Comparison of ENCODE assay signal across 1 cellular context in the genomic region with DNA sequence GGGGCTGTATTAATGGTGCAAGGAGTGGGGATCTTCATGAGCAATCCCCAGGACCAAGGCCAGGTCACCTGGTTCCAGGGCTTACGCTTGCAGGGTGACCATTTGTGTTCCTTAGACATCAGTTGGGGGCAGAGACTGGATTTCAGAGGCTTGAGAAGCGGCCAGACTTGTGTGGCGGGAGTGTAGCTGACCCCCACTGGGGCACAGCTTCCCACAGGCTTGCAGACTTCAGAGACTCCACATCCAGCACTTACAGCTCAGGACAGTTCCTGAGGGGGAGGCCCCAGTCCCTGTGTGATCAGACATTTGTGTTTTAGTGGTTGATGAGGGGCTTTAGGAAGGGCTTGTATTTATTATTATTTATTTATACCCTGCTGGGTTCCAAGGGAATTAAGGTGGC.
TF ChIP-seq lines count a peak whose summit lies in the region.

No MANE protein-coding gene starts in this region.

TF ChIP-seq in SK-N-SH, 30 proteins besides CTCF, POLR2A, EP300 and RAD21:
- TF ChIP-seq, protein P1, sequence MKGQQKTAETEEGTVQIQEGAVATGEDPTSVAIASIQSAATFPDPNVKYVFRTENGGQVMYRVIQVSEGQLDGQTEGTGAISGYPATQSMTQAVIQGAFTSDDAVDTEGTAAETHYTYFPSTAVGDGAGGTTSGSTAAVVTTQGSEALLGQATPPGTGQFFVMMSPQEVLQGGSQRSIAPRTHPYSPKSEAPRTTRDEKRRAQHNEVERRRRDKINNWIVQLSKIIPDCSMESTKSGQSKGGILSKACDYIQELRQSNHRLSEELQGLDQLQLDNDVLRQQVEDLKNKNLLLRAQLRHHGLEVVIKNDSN (IDR thresholded peaks at IDR 0.05; ENCODE audit: borderline replicate concordance, low read depth), result no peak
- no peak for TF ChIP-seq FOXJ3 (CRISPR knock-in tag; IDR thresholded peaks at IDR 0.05)
- TF ChIP-seq, protein P2, sequence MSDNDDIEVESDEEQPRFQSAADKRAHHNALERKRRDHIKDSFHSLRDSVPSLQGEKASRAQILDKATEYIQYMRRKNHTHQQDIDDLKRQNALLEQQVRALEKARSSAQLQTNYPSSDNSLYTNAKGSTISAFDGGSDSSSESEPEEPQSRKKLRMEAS (IDR thresholded peaks at IDR 0.05; ENCODE audit: low read depth), result no peak
- no peak for TF ChIP-seq MEF2A (IDR thresholded peaks at IDR 0.05; ENCODE audit: borderline replicate concordance, low read depth)
- TF ChIP-seq, protein P3, sequence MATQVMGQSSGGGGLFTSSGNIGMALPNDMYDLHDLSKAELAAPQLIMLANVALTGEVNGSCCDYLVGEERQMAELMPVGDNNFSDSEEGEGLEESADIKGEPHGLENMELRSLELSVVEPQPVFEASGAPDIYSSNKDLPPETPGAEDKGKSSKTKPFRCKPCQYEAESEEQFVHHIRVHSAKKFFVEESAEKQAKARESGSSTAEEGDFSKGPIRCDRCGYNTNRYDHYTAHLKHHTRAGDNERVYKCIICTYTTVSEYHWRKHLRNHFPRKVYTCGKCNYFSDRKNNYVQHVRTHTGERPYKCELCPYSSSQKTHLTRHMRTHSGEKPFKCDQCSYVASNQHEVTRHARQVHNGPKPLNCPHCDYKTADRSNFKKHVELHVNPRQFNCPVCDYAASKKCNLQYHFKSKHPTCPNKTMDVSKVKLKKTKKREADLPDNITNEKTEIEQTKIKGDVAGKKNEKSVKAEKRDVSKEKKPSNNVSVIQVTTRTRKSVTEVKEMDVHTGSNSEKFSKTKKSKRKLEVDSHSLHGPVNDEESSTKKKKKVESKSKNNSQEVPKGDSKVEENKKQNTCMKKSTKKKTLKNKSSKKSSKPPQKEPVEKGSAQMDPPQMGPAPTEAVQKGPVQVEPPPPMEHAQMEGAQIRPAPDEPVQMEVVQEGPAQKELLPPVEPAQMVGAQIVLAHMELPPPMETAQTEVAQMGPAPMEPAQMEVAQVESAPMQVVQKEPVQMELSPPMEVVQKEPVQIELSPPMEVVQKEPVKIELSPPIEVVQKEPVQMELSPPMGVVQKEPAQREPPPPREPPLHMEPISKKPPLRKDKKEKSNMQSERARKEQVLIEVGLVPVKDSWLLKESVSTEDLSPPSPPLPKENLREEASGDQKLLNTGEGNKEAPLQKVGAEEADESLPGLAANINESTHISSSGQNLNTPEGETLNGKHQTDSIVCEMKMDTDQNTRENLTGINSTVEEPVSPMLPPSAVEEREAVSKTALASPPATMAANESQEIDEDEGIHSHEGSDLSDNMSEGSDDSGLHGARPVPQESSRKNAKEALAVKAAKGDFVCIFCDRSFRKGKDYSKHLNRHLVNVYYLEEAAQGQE (IDR thresholded peaks at IDR 0.05; ENCODE audit: low read depth, low read length), result peak; percentile 51; the same call in 1 of the 2 replicates
- TF ChIP-seq RXRA (IDR thresholded peaks at IDR 0.05; ENCODE audit: borderline replicate concordance, low read depth), result no peak
